ENCODE assay signal across 8 cellular contexts in the genomic region with DNA sequence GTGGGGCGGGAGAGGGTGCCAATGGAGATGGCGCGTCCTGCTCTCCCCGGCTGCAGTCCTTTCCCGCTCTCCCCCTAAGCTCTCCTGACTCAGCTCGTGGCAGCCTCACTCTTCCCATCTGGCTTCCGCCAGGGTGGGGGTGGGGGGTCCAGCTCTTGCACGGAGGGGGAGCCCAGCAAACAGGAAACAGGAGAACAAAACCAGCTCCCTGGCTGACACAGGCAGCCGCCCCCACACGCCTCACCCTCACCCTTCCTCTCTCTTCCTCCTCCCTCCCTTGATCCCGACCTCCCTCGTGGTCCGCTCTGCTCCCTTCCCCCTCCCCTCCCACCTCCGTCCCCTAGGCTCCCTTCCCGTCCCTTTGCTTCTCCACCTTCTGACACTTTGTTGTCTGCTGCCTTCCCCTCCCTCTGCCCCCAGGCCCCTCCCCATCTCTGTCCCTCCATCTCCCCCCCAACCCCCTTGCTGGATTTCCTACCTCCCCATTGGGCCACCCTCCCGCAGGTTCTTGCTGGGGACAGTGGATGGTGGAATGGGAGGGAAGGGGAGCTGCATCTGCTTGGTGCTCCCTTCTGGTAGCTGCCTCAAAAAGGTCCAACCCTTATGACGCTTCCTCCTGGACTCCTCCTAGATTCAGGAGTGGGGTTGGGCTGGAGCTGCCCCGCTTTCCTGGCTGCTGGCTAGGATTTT. TPM values are rescaled to one million over a fixed set of nuclear protein-coding genes. Genes with fewer than 3 reads are reported as not detected.
A peak's percentile ranks its signal among the peaks of the same experiment; 100 is the strongest.
DNase-seq lines count a peak whose midpoint lies in the region; ATAC-seq, FAIRE-seq and TF ChIP-seq lines count a peak whose summit lies in the region.

No MANE protein-coding gene starts in this region.

- TF ChIP-seq RAD21 in K562 (CRISPR knock-in tag; conservative IDR thresholded peaks at IDR 0.05 in 1 of 2, IDR thresholded peaks at IDR 0.05 in 1 of 2) = no peak

- TF ChIP-seq CTCF in K562 (IDR thresholded peaks at IDR 0.05 in 2 of 3, conservative IDR thresholded peaks at IDR 0.05 in 1 of 3; ENCODE audit: insufficient read depth in 2 of 3, low read depth in 1 of 3, low read length in 3 of 3) (no peak), progenitor cell of endocrine pancreas (IDR thresholded peaks at IDR 0.05; ENCODE audit: unreplicated experiment) (no peak)

- H3K4me3 ChIP-seq in K562 (no peak overlapping the region), iPS-20b (ENCODE audit: low read length) (peak overlapping the region; percentile 80)

- no peak overlapping the region for H3K9ac ChIP-seq in K562 (ENCODE audit: insufficient read depth in 1 of 2, low read depth in 2 of 2, low read length in 2 of 2)
- H3K9ac ChIP-seq in iPS-20b (ENCODE audit: low read depth, low read length) = peak overlapping the region; percentile 96

- WGBS in K562 (ENCODE audit: insufficient coverage, low coverage, missing lambda C conversion rate) = 19% methylated on average over 8 of the region's 18 CpGs

- no peak for FAIRE-seq in K562 (lab: Jason Lieb, UNC)

- H3K9me1 ChIP-seq in K562 (ENCODE audit: control insufficient read depth, insufficient read depth, low read length) = no peaks in the 10 kb centered on the region

- H3K9me3 ChIP-seq in K562 (replicated peaks; ENCODE audit: control insufficient read depth, insufficient read depth, low read depth, low read length) = no peaks in the 10 kb centered on the region
- no peaks in the 10 kb centered on the region for H3K9me3 ChIP-seq in iPS-20b (ENCODE audit: insufficient read depth, low read depth, low read length)

- H3K4me2 ChIP-seq in K562 (ENCODE audit: insufficient read depth, low read length) = no peak overlapping the region

- no peak overlapping the region for H2AFZ ChIP-seq in K562 (ENCODE audit: low read depth, low read length)

- H3K4me1 ChIP-seq in K562 (replicated peaks in 1 of 2; ENCODE audit: control insufficient read depth in 2 of 2, insufficient read depth in 2 of 2, low read length in 2 of 2) = peaks cover 6 to 17% of the 10 kb centered on the region in 2 experiments; a peak in 4 of 5 replicates
- H3K4me1 ChIP-seq in iPS-20b (ENCODE audit: insufficient read depth, low read length) = peaks cover 62% of the 10 kb centered on the region

- H3K4me1 Mint-ChIP-seq in progenitor cell of endocrine pancreas (ENCODE audit: low read depth) = peaks cover 13% of the 10 kb centered on the region

- H3K9me3 Mint-ChIP-seq in progenitor cell of endocrine pancreas (ENCODE audit: low read depth) = no peaks in the 10 kb centered on the region

- no peak for ATAC-seq in K562
- no peak for ATAC-seq in GM21423 (IDR thresholded peaks at IDR 0.05; ENCODE audit: unreplicated experiment)

- H3K4me3 Mint-ChIP-seq in progenitor cell of endocrine pancreas (ENCODE audit: low read depth) = no peak overlapping the region

- H3K27me3 Mint-ChIP-seq in progenitor cell of endocrine pancreas = peaks cover 64% of the 10 kb centered on the region

- H3K79me2 ChIP-seq in K562 (ENCODE audit: control insufficient read depth, insufficient read depth, low read length) = no peaks in the 10 kb centered on the region

- peaks cover 10% of the 10 kb centered on the region for H4K20me1 ChIP-seq in K562 (replicated peaks; ENCODE audit: control insufficient read depth, insufficient read depth, low read length)

- POLR2A ChIA-PET in K562 (lab: Yijun Ruan, JAX) = interaction anchor here (0.8 to 2.2 kb wide), 2 partner anchors 9 to 211 kb away, joined by 3 to 5 read pairs; no protein-coding TSS in a partner anchor

- H3K27ac Mint-ChIP-seq in progenitor cell of endocrine pancreas = no peak overlapping the region

- BruUV-seq in K562 (replicated peaks; lab: Mats Ljungman, UMichigan) = no TSS peak

- H3K36me3 Mint-ChIP-seq in progenitor cell of endocrine pancreas (ENCODE audit: insufficient read depth) = no peaks in the 10 kb centered on the region

- DNase-seq in HPDE6-E6E7 (ENCODE audit: extremely low spot score) (peak; percentile 82), K562 (ENCODE audit: extremely low read depth in 1 of 4, low spot score in 3 of 4) (peak in 3 of 4 experiments; percentile 28 to 41 (median 39)), substantia nigra (lab: John Stamatoyannopoulos, UW) (peak in 18 of 49 donors; percentile 15 to 74 (median 32)), progenitor cell of endocrine pancreas (ENCODE audit: low spot score, unreplicated experiment) (no peak), D341Med (ENCODE audit: low spot score) (no peak), foreskin melanocyte (no peak)

- no peak for TF ChIP-seq POLR2A in K562 (conservative IDR thresholded peaks at IDR 0.05)

- H3K27ac ChIP-seq in K562 (ENCODE audit: extremely low read depth, low read depth, low read length) (no peak overlapping the region), iPS-20b (ENCODE audit: low read length) (peak overlapping the region; percentile 97), substantia nigra (ENCODE audit: low read depth, low read length, poor library complexity, severe bottlenecking) (peak overlapping the region; percentile 83)

- CTCF ChIA-PET in K562 (lab: Yijun Ruan, JAX; ENCODE audit: low intra/inter-chr PET ratio) = no interaction called here

- TF ChIP-seq EP300 in K562 (IDR thresholded peaks at IDR 0.05; ENCODE audit: low read length) = no peak

- in situ Hi-C loops in K562 (cut with MboI) = no loop called here

- H3K27me3 ChIP-seq in K562 (ENCODE audit: control insufficient read depth in 2 of 2, insufficient read depth in 2 of 2, low read length in 2 of 2) = peaks cover 7 to 66% of the 10 kb centered on the region in 2 experiments; a peak in 3 of 5 replicates
- peaks cover 18% of the 10 kb centered on the region for H3K27me3 ChIP-seq in iPS-20b (ENCODE audit: insufficient read depth, low read length)

- H3K36me3 ChIP-seq in K562 (ENCODE audit: control insufficient read depth, insufficient read depth, low read length) (no peaks in the 10 kb centered on the region), iPS-20b (ENCODE audit: insufficient read depth, low read depth, low read length) (no peaks in the 10 kb centered on the region)

- intact Hi-C loops in K562 (cut with micrococcal nuclease) = no loop called here

TF ChIP-seq in K562, 482 proteins besides CTCF, POLR2A, EP300 and RAD21:
- no peak for TF ChIP-seq CBFB (CRISPR knock-in tag; IDR thresholded peaks at IDR 0.05)
- no peak for TF ChIP-seq GABPB1 (CRISPR knock-in tag; IDR thresholded peaks at IDR 0.05)
- TF ChIP-seq CREBBP (IDR thresholded peaks at IDR 0.05; ENCODE audit: low read depth, low read length) = no peak
- TF ChIP-seq EGR1 (conservative IDR thresholded peaks at IDR 0.05) = peak; percentile 66
- TF ChIP-seq, protein P1, sequence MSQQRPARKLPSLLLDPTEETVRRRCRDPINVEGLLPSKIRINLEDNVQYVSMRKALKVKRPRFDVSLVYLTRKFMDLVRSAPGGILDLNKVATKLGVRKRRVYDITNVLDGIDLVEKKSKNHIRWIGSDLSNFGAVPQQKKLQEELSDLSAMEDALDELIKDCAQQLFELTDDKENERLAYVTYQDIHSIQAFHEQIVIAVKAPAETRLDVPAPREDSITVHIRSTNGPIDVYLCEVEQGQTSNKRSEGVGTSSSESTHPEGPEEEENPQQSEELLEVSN (IDR thresholded peaks at IDR 0.05; ENCODE audit: borderline replicate concordance in 1 of 2, extremely low read depth in 1 of 2, insufficient read depth in 1 of 2, insufficient read length in 1 of 2, low read depth in 1 of 2, low read length in 1 of 2, poor library complexity in 1 of 2, severe bottlenecking in 1 of 2) = peak in 1 of 2 experiments; percentile 33
- TF ChIP-seq EP400 (IDR thresholded peaks at IDR 0.05) = no peak

RNA-seq across cellular contexts. Expression of a gene that starts 23.7 kb away (rescaled TPM):
- total RNA-seq in K562 (2011; cell fraction: chromatin; rRNA removed; ENCODE audit: low replicate concordance) = 5.4 and 10.3 TPM in 2 replicates
- 3.6 and 6.0 TPM in 2 replicates for total RNA-seq in K562 (2011; cell fraction: nucleolus; rRNA removed)
- total RNA-seq in K562 (2011; cell fraction: nucleoplasm; rRNA removed) = 4.4 and 6.6 TPM in 2 replicates
- total RNA-seq in K562 (2014; rRNA removed) (0.33 and 0.86 TPM in 2 replicates), K562 (2014; rRNA removed; fragmentation: Illumina TruSeq; extraction: Trizol) (0.06 and 0.25 TPM in 2 replicates), K562 (2015; rRNA removed; fragmentation: Illumina TruSeq; extraction: Trizol) (0.29 and 0.57 TPM in 2 replicates), K562 (2021) (1.4 and 2.7 TPM in 2 replicates), progenitor cell of endocrine pancreas (2.9 and 3.3 TPM in 2 replicates)
- polyA plus RNA-seq in K562 (2011; rRNA removed) (0.12 and 0.71 TPM in 2 replicates), K562 (2014; fragmentation: Illumina TruSeq; extraction: Trizol) (0.68 and 0.70 TPM in 2 replicates), K562 (2014; fragmentation: Nextera tagmentation; extraction: Ambion mirVana) (under 1 TPM; 0.01 to 0.03 TPM), K562 (2014; rRNA removed) (0.69 and 1.6 TPM in 2 replicates)
- polyA plus RNA-seq in K562 (2011; cell fraction: cytosol; rRNA removed) = 0.10 and 1.00 TPM in 2 replicates
- 0.80 and 2.2 TPM in 2 replicates for polyA plus RNA-seq in K562 (2011; cell fraction: nucleus; rRNA removed)
- polyA plus RNA-seq in K562 (2012) = 0.52 and 0.68 TPM in 2 replicates
- polyA minus RNA-seq in K562 (2011; rRNA and poly(A)+ RNA removed) = 0.24 and 1.6 TPM in 2 replicates
- polyA minus RNA-seq in K562 (2011; cell fraction: cytosol; rRNA and poly(A)+ RNA removed) = 0.18 and 1.4 TPM in 2 replicates
- 1.7 and 3.0 TPM in 2 replicates for polyA minus RNA-seq in K562 (2011; cell fraction: nucleus; rRNA and poly(A)+ RNA removed)

Comparison
In these comparisons a context has a peak if more than half of its experiments do, and no peak if none do; other contexts are left out.
1. DNase-seq: peak in HPDE6-E6E7 (single experiment) and K562 (3 of 4); none in progenitor cell of endocrine pancreas (single experiment), D341Med (single experiment) and foreskin melanocyte (single experiment).